Comparison of ENCODE assay signal across 15 cellular contexts in genomic region chr7:90401989-90402388, GRCh38. TPM values are rescaled to one million over a fixed set of nuclear protein-coding genes. Genes with fewer than 3 reads are reported as not detected.
DNase-seq lines count a peak whose midpoint lies in the region; ATAC-seq and TF ChIP-seq lines count a peak whose summit lies in the region.
"Had no signal": no experiment of that assay in that cellular context is flagged by ENCODE, and none has a peak within 500 bp of the region (broad histone marks: within the 10 kb centered on the region; RNA-seq: fewer than 3 reads in every experiment).

No MANE protein-coding gene starts in this region.

- peaks cover 25% of the 10 kb centered on the region for H3K9me3 Mint-ChIP-seq in CD8-positive, alpha-beta T cell

- in situ Hi-C loops in brain microvascular endothelial cell (cut with HindIII; ENCODE audit: low pct_ligation_motif_present, low sequenced_read_pairs): no loop called here

- POLR2A ChIA-PET in CD8-positive, alpha-beta T cell (lab: Charles Lee): no interaction called here

- H3K36me3 ChIP-seq in CD8-positive, alpha-beta T cell (ENCODE audit: insufficient read depth, low read length): no peaks in the 10 kb centered on the region
- H3K36me3 ChIP-seq in SK-N-MC (ENCODE audit: insufficient read depth, low read length): peaks cover 18% of the 10 kb centered on the region
- H3K36me3 ChIP-seq in brain microvascular endothelial cell (replicated peaks): peaks cover under 1% of the 10 kb centered on the region

- no peaks in the 10 kb centered on the region for H3K9me3 ChIP-seq in CD8-positive, alpha-beta T cell (ENCODE audit: low read length)
- no peaks in the 10 kb centered on the region for H3K9me3 ChIP-seq in SK-N-MC (ENCODE audit: low read depth, low read length)
- H3K9me3 ChIP-seq: psoas muscle had no signal

- H3K9ac ChIP-seq in SK-N-MC (ENCODE audit: insufficient read length): no peak overlapping the region

- peaks cover 11% of the 10 kb centered on the region for H3K4me1 ChIP-seq in CD8-positive, alpha-beta T cell (ENCODE audit: insufficient read depth, low read length)

- no peaks in the 10 kb centered on the region for H3K27me3 ChIP-seq in CD8-positive, alpha-beta T cell (ENCODE audit: insufficient read depth, low read length)
- H3K27me3 ChIP-seq in brain microvascular endothelial cell (replicated peaks): no peaks in the 10 kb centered on the region
- H3K27me3 ChIP-seq: body of pancreas had no signal

- peak overlapping the region; percentile 1 for H3K27ac Mint-ChIP-seq in CD8-positive, alpha-beta T cell

- no peaks in the 10 kb centered on the region for H3K27me3 Mint-ChIP-seq in CD8-positive, alpha-beta T cell (ENCODE audit: low read depth)

- H3K36me3 Mint-ChIP-seq in CD8-positive, alpha-beta T cell: peaks cover 4% of the 10 kb centered on the region

- DNase-seq in CD8-positive, alpha-beta T cell: no peak
- DNase-seq in NCI-H1694 treated with DMSO at 0.1 percent for 48 hours (lab: John Stamatoyannopoulos, UW) (peak; percentile 97), SK-N-MC (ENCODE audit: low read depth, low spot score) (peak; percentile 51), lung microvascular endothelial cell (ENCODE audit: low read depth in 2 of 2) (peak; percentile 11 to 85), brain microvascular endothelial cell (no peak)
- DNase-seq in activated naive CD4-positive, alpha-beta T cell (lab: John Stamatoyannopoulos, UW): no peak
- DNase-seq: activated T-cell treated with anti-CD3 and anti-CD28 coated beads, Interleukin-2, amount 50 U/mL, for 1 hour; body of pancreas; foreskin melanocyte; left cardiac atrium; psoas muscle; trophoblast cell had no signal

- H3K4me1 Mint-ChIP-seq in CD8-positive, alpha-beta T cell (ENCODE audit: low read depth): peaks cover 18% of the 10 kb centered on the region

- CTCF ChIA-PET in CD8-positive, alpha-beta T cell (lab: Charles Lee): interaction anchor here (0.6 kb wide), 1 partner anchor 37 kb away, joined by 3 read pairs; no protein-coding TSS in a partner anchor

- no peak overlapping the region for H3K27ac ChIP-seq in CD8-positive, alpha-beta T cell (ENCODE audit: low read depth, low read length)
- H3K27ac ChIP-seq in SK-N-MC: peak overlapping the region; percentile 67
- no peak overlapping the region for H3K27ac ChIP-seq in brain microvascular endothelial cell
- H3K27ac ChIP-seq: body of pancreas, psoas muscle had no signal

- intact Hi-C loops in CD8-positive, alpha-beta T cell (cut with DNase I, micrococcal nuclease): loop anchor here in 1 of 2 experiments (5.0 kb wide), 1 partner anchor 155 kb away; the partner anchor contains the start of gene CFAP69

- no peak overlapping the region for H3K4me3 ChIP-seq in CD8-positive, alpha-beta T cell (ENCODE audit: low read depth, low read length)
- H3K4me3 ChIP-seq in SK-N-MC (peak overlapping the region; percentile 100), brain microvascular endothelial cell (ENCODE audit: low read depth, low read length) (no peak overlapping the region)
- H3K4me3 ChIP-seq: body of pancreas, GM12878 had no signal

- no peak for TF ChIP-seq CTCF in CD8-positive, alpha-beta T cell (IDR thresholded peaks at IDR 0.05)
- no peak for TF ChIP-seq CTCF in brain microvascular endothelial cell (IDR thresholded peaks at IDR 0.05; ENCODE audit: low read depth, low read length, missing control alignments)

- H3K4me3 Mint-ChIP-seq in CD8-positive, alpha-beta T cell: no peak overlapping the region

- no peak for ATAC-seq in CD8-positive, alpha-beta T cell
- ATAC-seq in HG02642 (IDR thresholded peaks at IDR 0.05; ENCODE audit: poor library complexity, unreplicated experiment) (no peak), HG03196 (IDR thresholded peaks at IDR 0.05; ENCODE audit: unreplicated experiment) (no peak)
- ATAC-seq: body of pancreas, GM12878, left cardiac atrium, psoas muscle had no signal

RNA-seq across cellular contexts. Expression of gene CLDN12, which starts 1.3 kb away (rescaled TPM):
- total RNA-seq in CD8-positive, alpha-beta T cell: 1 to 10 TPM; 1.8 to 1.9 TPM
- 10.5 and 15.5 TPM in 2 replicates for total RNA-seq in lung microvascular endothelial cell

RNA-seq across cellular contexts. Expression of gene GTPBP10, which starts 55.5 kb away (rescaled TPM):
- total RNA-seq in CD8-positive, alpha-beta T cell: 10 to 100 TPM; 15.3 to 18.3 TPM
- 4.2 and 5.7 TPM in 2 replicates for total RNA-seq in lung microvascular endothelial cell

Comparison
In these comparisons a context has a peak if more than half of its experiments do, and no peak if none do; other contexts are left out.
1. DNase-seq: peak in NCI-H1694 treated with DMSO at 0.1 percent for 48 hours (single experiment), SK-N-MC (single experiment) and lung microvascular endothelial cell (2 of 2); none in CD8-positive, alpha-beta T cell (0 of 7), brain microvascular endothelial cell (single experiment) and activated naive CD4-positive, alpha-beta T cell (0 of 4).